10 cellular contexts compared by ENCODE assay signal in genomic region chr19:3576696-3577443, GRCh38. TPM values are rescaled to one million over a fixed set of nuclear protein-coding genes. Genes with fewer than 3 reads are reported as not detected.
A peak's percentile ranks its signal among the peaks of the same experiment; 100 is the strongest.
DNase-seq lines count a peak whose midpoint lies in the region; ATAC-seq and TF ChIP-seq lines count a peak whose summit lies in the region.
"Had no signal": no experiment of that assay in that cellular context is flagged by ENCODE, and none has a peak within 500 bp of the region (broad histone marks: within the 10 kb centered on the region; RNA-seq: fewer than 3 reads in every experiment).

No MANE protein-coding gene starts in this region.

- no peak overlapping the region for H3K4ac ChIP-seq in neuronal stem cell (ENCODE audit: low read length)

- peak overlapping the region; percentile 96 for H3K9ac ChIP-seq in neuronal stem cell (ENCODE audit: low read depth, low read length, poor library complexity)
- H3K9ac ChIP-seq: KMS-11 had no signal

- peak overlapping the region; percentile 100 for H3K23ac ChIP-seq in neuronal stem cell (ENCODE audit: low read depth, low read length, poor library complexity)

- peak overlapping the region; percentile 1 for H4K8ac ChIP-seq in neuronal stem cell (ENCODE audit: low read depth, low read length)

- H3K4me3 ChIP-seq in AG04449 (ENCODE audit: low read depth, low read length) = peak overlapping the region; percentile 25; the same call in 1 of the 2 replicates
- peak overlapping the region in 1 of 2 donors; percentile 84 for H3K4me3 ChIP-seq in neuronal stem cell (ENCODE audit: low read length in 2 of 2)

- CTCF ChIA-PET in AG04449 (lab: Yijun Ruan, JAX) = interaction anchor here (0.6 to 2.0 kb wide), 2 partner anchors 47 to 564 kb away, joined by 3 to 4 read pairs; no protein-coding TSS in a partner anchor

- TF ChIP-seq CTCF in AG04449 (IDR thresholded peaks at IDR 0.05; ENCODE audit: insufficient read depth, low read length, missing control alignments) = no peak

- H4K91ac ChIP-seq in neuronal stem cell (ENCODE audit: low read depth, low read length, poor library complexity) = no peak overlapping the region

- peak overlapping the region; percentile 7 for H2AK5ac ChIP-seq in neuronal stem cell (ENCODE audit: low read depth, low read length)

- peak overlapping the region; percentile 33 for H2BK5ac ChIP-seq in neuronal stem cell (ENCODE audit: low read length)

- H3K79me1 ChIP-seq in neuronal stem cell (ENCODE audit: low read depth, low read length) = peaks cover 3% of the 10 kb centered on the region

- H3K36me3 ChIP-seq in neuronal stem cell (replicated peaks in 1 of 2; ENCODE audit: control insufficient read depth in 2 of 2, insufficient read depth in 2 of 2, low read length in 2 of 2) = peaks cover 9 to 19% of the 10 kb centered on the region in 2 donors

- H3K4me2 ChIP-seq in neuronal stem cell (ENCODE audit: insufficient read depth, low read length, poor library complexity, severe bottlenecking) = peak overlapping the region; percentile 86
- H3K4me2 ChIP-seq: KMS-11 had no signal

- POLR2A ChIA-PET in AG04449 (lab: Yijun Ruan, JAX) = no interaction called here

- WGBS in neuronal stem cell (ENCODE audit: extremely low coverage in 2 of 2, insufficient read length in 2 of 2, insufficient replicate concordance in 1 of 2), 2 donors = no CpG with 5 or more reads among the region's 78 CpGs

- peak overlapping the region; percentile 58 for H2BK12ac ChIP-seq in neuronal stem cell (ENCODE audit: low read length)

- peak overlapping the region; percentile 94 for H3K18ac ChIP-seq in neuronal stem cell (ENCODE audit: low read length)

- H3K9me3 ChIP-seq in neuronal stem cell (replicated peaks in 1 of 2; ENCODE audit: control insufficient read depth in 2 of 2, insufficient read depth in 1 of 2, low read depth in 1 of 2, low read length in 2 of 2) = no peaks in the 10 kb centered on the region

- no peak for ATAC-seq in GM18520 (IDR thresholded peaks at IDR 0.05; ENCODE audit: unreplicated experiment)

- intact Hi-C loops in head of caudate nucleus (cut with DNase I) = loop anchor here (5.0 kb wide), 1 partner anchor 45 kb away; no protein-coding TSS in a partner anchor

- no peak overlapping the region for H2BK120ac ChIP-seq in neuronal stem cell (ENCODE audit: low read depth, low read length)

- peak overlapping the region; percentile 6 for H2BK15ac ChIP-seq in neuronal stem cell (ENCODE audit: low read length)

- peaks cover 0 to 28% (median 0%) of the 10 kb centered on the region in 3 experiments for H3K27me3 ChIP-seq in neuronal stem cell (ENCODE audit: control insufficient read depth in 3 of 3, insufficient read depth in 3 of 3, low read depth in 1 of 3, low read length in 3 of 3)

- H3K4me1 ChIP-seq in neuronal stem cell (ENCODE audit: control insufficient read depth in 2 of 2, insufficient read depth in 1 of 2, low read depth in 1 of 2, low read length in 2 of 2) = peaks cover 4 to 17% of the 10 kb centered on the region in 2 donors

- peak overlapping the region; percentile 97 for H3K14ac ChIP-seq in neuronal stem cell (ENCODE audit: low read length)

- peak overlapping the region; percentile 49 for H3K27ac ChIP-seq in neuronal stem cell (replicated peaks; ENCODE audit: low read length)
- H3K27ac ChIP-seq: KMS-11 had no signal

- DNase-seq in AG04449 (ENCODE audit: low read depth, low spot score) (no peak), amniotic epithelial cell (ENCODE audit: low read depth) (peak; percentile 72), head of caudate nucleus (peak in 41 of 42 donors; percentile 28 to 86 (median 74)), neuronal stem cell (ENCODE audit: low spot score) (no peak), pons (ENCODE audit: low spot score) (no peak), NCI-H774 (lab: John Stamatoyannopoulos, UW) (no peak), NOMO-1 treated with DMSO at 0.1 percent for 48 hours (lab: John Stamatoyannopoulos, UW; ENCODE audit: unreplicated experiment) (no peak)
- DNase-seq: central memory CD4-positive, alpha-beta T cell had no signal

- H2AFZ ChIP-seq in neuronal stem cell (ENCODE audit: low read length) = no peak overlapping the region

RNA-seq across cellular contexts. Expression of gene HMG20B, which starts 4.1 kb away (rescaled TPM):
- 76.9 TPM for polyA plus RNA-seq in neuronal stem cell (2013, experiment 1 of 2)
- polyA plus RNA-seq in neuronal stem cell (2013, experiment 2 of 2) = 73.8 TPM

RNA-seq across cellular contexts. Expression of gene GIPC3, which starts 8.4 kb away (rescaled TPM):
- 0.46 TPM for polyA plus RNA-seq in neuronal stem cell (2013, experiment 1 of 2)
- polyA plus RNA-seq in neuronal stem cell (2013, experiment 2 of 2) = 0.47 TPM

RNA-seq across cellular contexts. Expression of gene MFSD12, which starts 19.5 kb away (rescaled TPM):
- 27.9 TPM for polyA plus RNA-seq in neuronal stem cell (2013, experiment 1 of 2)
- polyA plus RNA-seq in neuronal stem cell (2013, experiment 2 of 2) = 25.3 TPM

RNA-seq across cellular contexts. Expression of gene TBXA2R, which starts 29.8 kb away (rescaled TPM):
- 0.11 TPM for polyA plus RNA-seq in neuronal stem cell (2013, experiment 1 of 2)
- 0.12 TPM for polyA plus RNA-seq in neuronal stem cell (2013, experiment 2 of 2)

RNA-seq across cellular contexts. Expression of gene TEKTIP1, which starts 37.9 kb away (rescaled TPM):
- 0.07 TPM for polyA plus RNA-seq in neuronal stem cell (2013, experiment 1 of 2)
- 0.07 TPM for polyA plus RNA-seq in neuronal stem cell (2013, experiment 2 of 2)

Comparison
In these comparisons a context has a peak if more than half of its experiments do, and no peak if none do; other contexts are left out.
1. DNase-seq: peak in amniotic epithelial cell (single experiment) and head of caudate nucleus (41 of 42); none in AG04449 (single experiment), neuronal stem cell (single experiment), pons (single experiment), NCI-H774 (single experiment) and NOMO-1 treated with DMSO at 0.1 percent for 48 hours (single experiment).